In the genomic region with DNA sequence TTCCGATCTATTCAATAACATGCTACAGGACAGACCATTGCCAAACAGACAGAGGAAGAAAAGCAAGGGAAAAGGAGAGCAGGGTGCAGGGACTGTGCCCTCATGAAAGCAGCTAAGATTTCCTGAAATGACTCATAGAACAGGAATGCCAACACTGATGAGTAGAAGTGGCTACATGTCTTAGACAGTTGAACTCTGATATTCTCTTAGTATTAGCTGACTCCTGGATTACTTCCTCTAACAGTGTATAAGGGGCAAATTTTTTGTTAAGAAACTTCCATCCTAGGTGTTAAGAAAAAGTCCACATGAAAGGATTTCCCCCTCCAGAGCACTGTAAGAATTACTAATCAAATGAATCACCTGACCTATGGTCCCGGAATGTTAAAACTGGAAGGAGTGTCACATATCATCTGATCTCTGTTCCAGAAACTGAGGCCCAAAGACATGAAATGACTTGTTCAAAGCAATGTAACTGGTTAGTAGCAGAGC, we compare ENCODE assay signal across 11 cellular contexts.
DNase-seq lines count a peak whose midpoint lies in the region; ATAC-seq and TF ChIP-seq lines count a peak whose summit lies in the region.
"Had no signal": no experiment of that assay in that cellular context is flagged by ENCODE, and none has a peak within 500 bp of the region (broad histone marks: within the 10 kb centered on the region; RNA-seq: fewer than 3 reads in every experiment).

No MANE protein-coding gene starts in this region.

- H3K4me1 ChIP-seq in skeletal muscle satellite cell (ENCODE audit: control insufficient read depth, insufficient read depth, low read length) (peaks cover 36% of the 10 kb centered on the region), gastrocnemius medialis (no peaks in the 10 kb centered on the region), Karpas-422 (ENCODE audit: low read length) (no peaks in the 10 kb centered on the region)

- TF ChIP-seq CTCF in HFFc6 (IDR thresholded peaks at IDR 0.05) (no peak), gastrocnemius medialis (IDR thresholded peaks at IDR 0.05 in 4 of 5, conservative IDR thresholded peaks at IDR 0.05 in 1 of 5) (no peak), nephron progenitor cell (IDR thresholded peaks at IDR 0.05) (no peak)

- H4K20me1 ChIP-seq in Karpas-422 (ENCODE audit: insufficient read depth, low read depth, low read length): no peaks in the 10 kb centered on the region

- no peak overlapping the region for H3K4me3 Mint-ChIP-seq in HFFc6
- H3K4me3 Mint-ChIP-seq in nephron progenitor cell: no peak overlapping the region

- H3K9me3 Mint-ChIP-seq in HFFc6 (no peaks in the 10 kb centered on the region), nephron progenitor cell (no peaks in the 10 kb centered on the region)

- H3K27ac ChIP-seq in gastrocnemius medialis (no peak overlapping the region), Karpas-422 (ENCODE audit: low read length) (no peak overlapping the region)

- H3K4me1 Mint-ChIP-seq in HFFc6 (ENCODE audit: low read depth): peaks cover 12% of the 10 kb centered on the region
- no peaks in the 10 kb centered on the region for H3K4me1 Mint-ChIP-seq in nephron progenitor cell

- H2AFZ ChIP-seq in Karpas-422 (ENCODE audit: low read length): no peak overlapping the region

- H3K27ac Mint-ChIP-seq in HFFc6 (no peak overlapping the region), nephron progenitor cell (no peak overlapping the region)

- H3K9ac ChIP-seq in skeletal muscle satellite cell (ENCODE audit: low read depth, low read length): peak overlapping the region; percentile 14
- H3K9ac ChIP-seq in Karpas-422 (ENCODE audit: low read length): no peak overlapping the region

- DNase-seq in HFFc6: peak; percentile 71
- peak; percentile 84 for DNase-seq in amniotic epithelial cell (ENCODE audit: low read depth)
- DNase-seq in glomerular visceral epithelial cell (ENCODE audit: extremely low spot score): peak; percentile 75
- DNase-seq in gastrocnemius medialis: no peak
- DNase-seq in Karpas-422: no peak
- no peak for DNase-seq in NCI-H446 treated with DMSO at 0.1 percent for 48 hours (lab: John Stamatoyannopoulos, UW)
- DNase-seq in nephron progenitor cell: no peak
- DNase-seq: activated CD8-positive, alpha-beta memory T cell treated with anti-CD3 and anti-CD28 coated beads for 24 hours; amygdala; NCI-H1092 had no signal

- peak overlapping the region; percentile 22 for H3K4me3 ChIP-seq in skeletal muscle satellite cell (ENCODE audit: low read length)
- H3K4me3 ChIP-seq in gastrocnemius medialis: no peak overlapping the region
- H3K4me3 ChIP-seq in Karpas-422 (ENCODE audit: low read length): no peak overlapping the region

- peak overlapping the region; percentile 30 for H3K4me2 ChIP-seq in skeletal muscle satellite cell (ENCODE audit: low read length)
- no peak overlapping the region for H3K4me2 ChIP-seq in Karpas-422 (ENCODE audit: low read depth, low read length, poor library complexity, severe bottlenecking)

- no peaks in the 10 kb centered on the region for H3K36me3 Mint-ChIP-seq in HFFc6 (ENCODE audit: low read depth)
- no peaks in the 10 kb centered on the region for H3K36me3 Mint-ChIP-seq in nephron progenitor cell (ENCODE audit: low read depth)

- in situ Hi-C loops in gastrocnemius medialis (cut with MboI; ENCODE audit: low sequenced_read_pairs in 4 of 4): no loop called here

- intact Hi-C loops in gastrocnemius medialis (cut with DNase I; ENCODE audit: low total_unique reads): no loop called here

- TF ChIP-seq POLR2A in gastrocnemius medialis (IDR thresholded peaks at IDR 0.05): no peak

- H3K9me3 ChIP-seq in skeletal muscle satellite cell (replicated peaks; ENCODE audit: low read length): no peaks in the 10 kb centered on the region
- no peaks in the 10 kb centered on the region for H3K9me3 ChIP-seq in gastrocnemius medialis
- H3K9me3 ChIP-seq in Karpas-422 (ENCODE audit: low read length): no peaks in the 10 kb centered on the region

- no peak for ATAC-seq in gastrocnemius medialis

- no peaks in the 10 kb centered on the region for H3K79me2 ChIP-seq in Karpas-422 (ENCODE audit: low read length)

- no peaks in the 10 kb centered on the region for H3K9me2 ChIP-seq in Karpas-422 (replicated peaks; ENCODE audit: insufficient read depth, low read length)

- no peaks in the 10 kb centered on the region for H3K27me3 ChIP-seq in skeletal muscle satellite cell (ENCODE audit: control insufficient read depth, insufficient read depth, low read length)
- H3K27me3 ChIP-seq in gastrocnemius medialis: no peaks in the 10 kb centered on the region
- H3K27me3 ChIP-seq in Karpas-422 (ENCODE audit: low read length): no peaks in the 10 kb centered on the region

- no peaks in the 10 kb centered on the region for H3K36me3 ChIP-seq in skeletal muscle satellite cell (ENCODE audit: insufficient read depth, low read length)
- no peaks in the 10 kb centered on the region for H3K36me3 ChIP-seq in gastrocnemius medialis
- no peaks in the 10 kb centered on the region for H3K36me3 ChIP-seq in Karpas-422 (ENCODE audit: insufficient read depth, low read length)

- H3K27me3 Mint-ChIP-seq in HFFc6 (ENCODE audit: insufficient read depth) (no peaks in the 10 kb centered on the region), nephron progenitor cell (ENCODE audit: low read depth, poor library complexity) (peaks cover 3% of the 10 kb centered on the region)

Comparison
In these comparisons a context has a peak if more than half of its experiments do, and no peak if none do; other contexts are left out.
1. DNase-seq: peak in HFFc6 (single experiment), amniotic epithelial cell (single experiment) and glomerular visceral epithelial cell (single experiment); none in gastrocnemius medialis (0 of 2), Karpas-422 (single experiment), NCI-H446 treated with DMSO at 0.1 percent for 48 hours (single experiment) and nephron progenitor cell (single experiment).